In genomic region chr7:100159099-100159623, GRCh38 we compare ENCODE assay signal across 9 cellular contexts. TPM values are rescaled to one million over a fixed set of nuclear protein-coding genes. Genes with fewer than 3 reads are reported as not detected.
A peak's percentile ranks its signal among the peaks of the same experiment; 100 is the strongest.
DNase-seq lines count a peak whose midpoint lies in the region; ATAC-seq and TF ChIP-seq lines count a peak whose summit lies in the region.
"Had no signal": no experiment of that assay in that cellular context is flagged by ENCODE, and none has a peak within 500 bp of the region (broad histone marks: within the 10 kb centered on the region; RNA-seq: fewer than 3 reads in every experiment).

No MANE protein-coding gene starts in this region.

- CTCF ChIA-PET in T-cell (lab: Charles Lee), result interaction anchor here in 1 of 2 donors (0.6 kb wide), 2 partner anchors 11 to 387 kb away, joined by 3 to 6 read pairs; partner anchors contain the start of gene LAMTOR4

- H3K9me3 Mint-ChIP-seq in GM23338 (no peaks in the 10 kb centered on the region), T-cell (no peaks in the 10 kb centered on the region)

- H3K4me3 ChIP-seq in GM23338 (peak overlapping the region; percentile 97), fibroblast of villous mesenchyme (ENCODE audit: low read depth, low read length) (peak overlapping the region; percentile 74), skeletal muscle tissue (ENCODE audit: low read length in 3 of 3) (peak overlapping the region; percentile 72 to 79 (median 76))

- no peaks in the 10 kb centered on the region for H3K79me2 ChIP-seq in GM23338 (replicated peaks; ENCODE audit: insufficient read depth)

- POLR2A ChIA-PET in T-cell (lab: Charles Lee), result interaction anchor here in 1 of 2 donors (0.6 kb wide), 1 partner anchor 21 kb away, joined by 6 read pairs; no protein-coding TSS in a partner anchor

- in situ Hi-C loops in GM13977 (cut with MboI; ENCODE audit: low pct_unique_long_range_greater_than_20kb, low sequenced_read_pairs, unreplicated experiment), result no loop called here

- H3K27me3 Mint-ChIP-seq in GM23338 (ENCODE audit: insufficient read depth, low read depth, poor library complexity) (peaks cover 21% of the 10 kb centered on the region), T-cell (no peaks in the 10 kb centered on the region)

- H3K4me1 Mint-ChIP-seq in GM23338 (peaks cover 27% of the 10 kb centered on the region), T-cell (peaks cover 52 to 70% (median 67%) of the 10 kb centered on the region in 3 donors)

- no peaks in the 10 kb centered on the region for H3K9me3 ChIP-seq in skeletal muscle tissue (ENCODE audit: control insufficient read depth in 3 of 3, low read length in 3 of 3)

- H3K27me3 ChIP-seq in GM23338 (ENCODE audit: insufficient read depth) (no peaks in the 10 kb centered on the region), skeletal muscle tissue (ENCODE audit: control insufficient read depth in 3 of 3, insufficient read depth in 3 of 3, low read length in 3 of 3) (no peaks in the 10 kb centered on the region)
- H3K27me3 ChIP-seq: foreskin keratinocyte had no signal

- no peaks in the 10 kb centered on the region for H3K9me2 ChIP-seq in GM23338 (ENCODE audit: insufficient read depth)

- H3K4me3 Mint-ChIP-seq in GM23338 (peak overlapping the region; percentile 83), T-cell (peak overlapping the region; percentile 74 to 85 (median 77))

- peak overlapping the region; percentile 33 to 84 (median 81) for H3K9ac ChIP-seq in skeletal muscle tissue (ENCODE audit: low read depth in 1 of 3, low read length in 3 of 3)

- peaks cover 4% of the 10 kb centered on the region for H4K20me1 ChIP-seq in GM23338 (replicated peaks; ENCODE audit: insufficient read depth)

- peaks cover 30% of the 10 kb centered on the region for H3K36me3 Mint-ChIP-seq in GM23338 (ENCODE audit: low read depth)
- peaks cover 9% of the 10 kb centered on the region for H3K36me3 Mint-ChIP-seq in T-cell

- peak overlapping the region; percentile 84; the same call in 1 of the 2 replicates for H3K27ac Mint-ChIP-seq in GM23338
- H3K27ac Mint-ChIP-seq in T-cell, result peak overlapping the region; percentile 84 to 86

- H3K4me2 ChIP-seq in GM23338, result peak overlapping the region; percentile 88

- no peaks in the 10 kb centered on the region; the same call in 1 of the 2 replicates for H3K4me1 ChIP-seq in GM23338 (ENCODE audit: insufficient read depth)
- peaks cover 8 to 18% (median 17%) of the 10 kb centered on the region in 3 donors for H3K4me1 ChIP-seq in skeletal muscle tissue (ENCODE audit: control insufficient read depth in 3 of 3, insufficient read depth in 3 of 3, low read length in 3 of 3)

- H2AFZ ChIP-seq in GM23338, result peak overlapping the region; percentile 75; the same call in 1 of the 2 replicates

- H3K36me3 ChIP-seq in GM23338 (ENCODE audit: insufficient read depth), result no peaks in the 10 kb centered on the region
- peaks cover 18 to 20% (median 19%) of the 10 kb centered on the region in 3 donors for H3K36me3 ChIP-seq in skeletal muscle tissue (ENCODE audit: control insufficient read depth in 3 of 3, insufficient read depth in 3 of 3, low read length in 3 of 3)

- H3K27ac ChIP-seq in GM23338 (ENCODE audit: low read depth) (peak overlapping the region; percentile 91), skeletal muscle tissue (ENCODE audit: low read depth, low read length) (peak overlapping the region; percentile 65)

- peaks cover 25% of the 10 kb centered on the region for H3F3A ChIP-seq in GM23338 (replicated peaks; ENCODE audit: low read depth)

- DNase-seq in GM23338 (ENCODE audit: low spot score) (peak; percentile 54), T-cell (no peak), fibroblast of villous mesenchyme (ENCODE audit: low read depth) (no peak), GM13977 (ENCODE audit: low spot score) (no peak), UCSD-AML1 (lab: John Stamatoyannopoulos, UW; ENCODE audit: unreplicated experiment) (no peak)

- ATAC-seq in GM23338 (peak; percentile 5; the same call in 2 of the 3 replicates), T-cell (replicated peaks in 1 of 4) (no peak), GM18519 (IDR thresholded peaks at IDR 0.05; ENCODE audit: low FRiP score, unreplicated experiment) (no peak), GM18502 (IDR thresholded peaks at IDR 0.05; ENCODE audit: poor library complexity, unreplicated experiment) (no peak)

- TF ChIP-seq CTCF in GM23338 (conservative IDR thresholded peaks at IDR 0.05; ENCODE audit: low read depth in 2 of 2) (no peak), fibroblast of villous mesenchyme (IDR thresholded peaks at IDR 0.05; ENCODE audit: insufficient read depth, low read depth, low read length) (no peak), GM13977 (IDR thresholded peaks at IDR 0.05; ENCODE audit: extremely low read depth, insufficient read depth, missing control alignments) (no peak)

TF ChIP-seq in GM23338, 12 proteins besides CTCF, POLR2A, EP300 and RAD21 (continues in another document):
- TF ChIP-seq ZNF331 (CRISPR knock-in tag; IDR thresholded peaks at IDR 0.05; ENCODE audit: low read depth) (no peak), CREB1 (CRISPR knock-in tag; IDR thresholded peaks at IDR 0.05; ENCODE audit: low read depth) (no peak)

RNA-seq across cellular contexts. Expression of gene TRAPPC14, which starts 0.6 kb away (rescaled TPM):
- 12.3 and 15.7 TPM in 2 replicates for total RNA-seq in GM23338 (2014; rRNA removed; shearing (Covaris generic))
- 9.3 and 9.8 TPM in 2 replicates for polyA plus RNA-seq in GM23338 (2016; fragmentation: Nextera tagmentation; extraction: Ambion mirVana)
- total RNA-seq in T-cell, result 10 to 100 TPM; 52.0 to 97.2 (median 79.0) TPM
- 11.9 and 14.2 TPM in 2 replicates for total RNA-seq in fibroblast of villous mesenchyme
- 2.6 TPM for total RNA-seq in skeletal muscle tissue

RNA-seq across cellular contexts. Expression of gene GAL3ST4, which starts 9.3 kb away (rescaled TPM):
- total RNA-seq in GM23338 (2014; rRNA removed; shearing (Covaris generic)), result 3.4 and 6.3 TPM in 2 replicates
- polyA plus RNA-seq in GM23338 (2016; fragmentation: Nextera tagmentation; extraction: Ambion mirVana), result 2.1 and 3.1 TPM in 2 replicates
- total RNA-seq in T-cell (10 to 100 TPM; 10.5 to 29.7 (median 18.0) TPM), fibroblast of villous mesenchyme (1.9 and 2.2 TPM in 2 replicates), skeletal muscle tissue (2.1 TPM)

RNA-seq across cellular contexts. Expression of gene LAMTOR4, which starts 10.4 kb away (rescaled TPM):
- 138 and 145 TPM in 2 replicates for total RNA-seq in GM23338 (2014; rRNA removed; shearing (Covaris generic))
- polyA plus RNA-seq in GM23338 (2016; fragmentation: Nextera tagmentation; extraction: Ambion mirVana), result 329 and 333 TPM in 2 replicates
- total RNA-seq in T-cell (100 to 1,000 TPM; 140 to 216 (median 187) TPM), fibroblast of villous mesenchyme (65.2 and 81.5 TPM in 2 replicates), skeletal muscle tissue (73.1 TPM)

RNA-seq across cellular contexts. Expression of gene GPC2, which starts 18.0 kb away (rescaled TPM):
- 48.8 and 53.6 TPM in 2 replicates for total RNA-seq in GM23338 (2014; rRNA removed; shearing (Covaris generic))
- 9.8 and 10.7 TPM in 2 replicates for polyA plus RNA-seq in GM23338 (2016; fragmentation: Nextera tagmentation; extraction: Ambion mirVana)
- total RNA-seq in T-cell, result 10 to 100 TPM; 12.4 to 37.0 (median 26.3) TPM
- total RNA-seq in fibroblast of villous mesenchyme, result 0.43 and 2.9 TPM in 2 replicates
- 5.2 TPM for total RNA-seq in skeletal muscle tissue

RNA-seq across cellular contexts. Expression of gene STAG3, which starts 18.6 kb away (rescaled TPM):
- total RNA-seq in GM23338 (2014; rRNA removed; shearing (Covaris generic)), result 3.4 and 4.6 TPM in 2 replicates
- 4.1 and 4.7 TPM in 2 replicates for polyA plus RNA-seq in GM23338 (2016; fragmentation: Nextera tagmentation; extraction: Ambion mirVana)
- total RNA-seq in T-cell (1 to 10 TPM; 4.8 to 8.7 (median 7.3) TPM), fibroblast of villous mesenchyme (under 0.01 and 0.64 TPM in 2 replicates), skeletal muscle tissue (0.52 TPM)
